In the genomic region with DNA sequence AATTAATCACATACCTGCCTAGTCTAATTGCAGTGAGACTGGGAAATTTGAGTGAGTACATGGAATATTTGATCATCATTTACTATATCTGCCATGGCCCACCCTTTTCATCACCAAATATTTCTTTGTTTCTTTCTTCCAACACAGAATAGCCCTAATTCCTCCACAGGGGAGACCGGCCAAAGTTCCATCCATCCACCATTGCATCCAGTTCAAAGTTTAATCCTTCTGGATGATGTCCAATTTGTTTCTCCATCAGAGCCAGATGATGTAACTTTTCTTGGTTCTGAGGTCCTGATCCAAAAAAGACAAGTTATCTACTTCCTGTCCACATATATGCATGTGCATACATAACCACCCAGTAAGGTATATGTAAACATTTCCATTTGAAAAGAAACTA, we compare ENCODE assay signal across 20 cellular contexts.
A peak's percentile ranks its signal among the peaks of the same experiment; 100 is the strongest.
DNase-seq lines count a peak whose midpoint lies in the region; ATAC-seq and TF ChIP-seq lines count a peak whose summit lies in the region.
"Had no signal": no experiment of that assay in that cellular context is flagged by ENCODE, and none has a peak within 500 bp of the region (broad histone marks: within the 10 kb centered on the region; RNA-seq: fewer than 3 reads in every experiment).

No MANE protein-coding gene starts in this region.

- TF ChIP-seq EP300 in esophagus muscularis mucosa (IDR thresholded peaks at IDR 0.05) = no peak
- TF ChIP-seq EP300 in gastroesophageal sphincter (IDR thresholded peaks at IDR 0.05) = no peak
- TF ChIP-seq EP300 in sigmoid colon (IDR thresholded peaks at IDR 0.05) = no peak

- no peak overlapping the region for H3K4me3 ChIP-seq in esophagus muscularis mucosa
- no peak overlapping the region for H3K4me3 ChIP-seq in gastroesophageal sphincter
- H3K4me3 ChIP-seq in vagina = no peak overlapping the region
- H3K4me3 ChIP-seq in sigmoid colon = no peak overlapping the region
- H3K4me3 ChIP-seq: A549, PC-9 had no signal

- H3K9me3 ChIP-seq in esophagus muscularis mucosa = no peaks in the 10 kb centered on the region
- H3K9me3 ChIP-seq in gastroesophageal sphincter = no peaks in the 10 kb centered on the region
- H3K9me3 ChIP-seq in vagina = no peaks in the 10 kb centered on the region
- H3K9me3 ChIP-seq in sigmoid colon = no peaks in the 10 kb centered on the region
- H3K9me3 ChIP-seq: A549, BE2C had no signal

- ATAC-seq in gastroesophageal sphincter = peak; percentile 60
- ATAC-seq: A549 had no signal

- no peak for DNase-seq in esophagus muscularis mucosa (ENCODE audit: extremely low spot score)
- no peak for DNase-seq in vagina (ENCODE audit: extremely low spot score in 2 of 2)
- no peak for DNase-seq in osteocyte (ENCODE audit: extremely low spot score, unreplicated experiment)
- no peak for DNase-seq in sigmoid colon
- no peak for DNase-seq in NCI-H345 treated with DMSO at 0.1 percent for 48 hours (lab: John Stamatoyannopoulos, UW; ENCODE audit: unreplicated experiment)
- DNase-seq: BE2C; CD4-positive, CD25-positive, alpha-beta regulatory T cell; GF-D8; KG1; NCI-H1092 treated with DMSO at 0.1 percent for 48 hours; NCI-H1436 treated with DMSO at 0.1 percent for 48 hours; NCI-H2029; NCI-H2227 treated with DMSO at 0.1 percent for 48 hours; NCI-H510A treated with DMSO at 0.1 percent for 48 hours; NCI-H748 treated with DMSO at 0.1 percent for 48 hours; PC-9; RPMI8226 had no signal

- H3K27me3 Mint-ChIP-seq in nephron (ENCODE audit: low read depth) (no peaks in the 10 kb centered on the region), osteocyte (ENCODE audit: unreplicated experiment) (peaks cover 1% of the 10 kb centered on the region)

- H3K4me1 ChIP-seq in esophagus muscularis mucosa (peaks cover 0 to 15% (median 0%) of the 10 kb centered on the region in 4 donors), gastroesophageal sphincter (peaks cover 0 to 5% (median 5%) of the 10 kb centered on the region in 3 donors), vagina (peaks cover 5% of the 10 kb centered on the region), sigmoid colon (no peaks in the 10 kb centered on the region)
- H3K4me1 ChIP-seq: A549 had no signal

- H3K9me3 Mint-ChIP-seq in nephron = no peaks in the 10 kb centered on the region
- H3K9me3 Mint-ChIP-seq in osteocyte (ENCODE audit: unreplicated experiment) = no peaks in the 10 kb centered on the region

- H3K36me3 Mint-ChIP-seq in nephron (ENCODE audit: low read depth) (no peaks in the 10 kb centered on the region), osteocyte (ENCODE audit: unreplicated experiment) (no peaks in the 10 kb centered on the region)
- H3K36me3 Mint-ChIP-seq: CD4-positive, CD25-positive, alpha-beta regulatory T cell had no signal

- intact Hi-C loops in esophagus muscularis mucosa (cut with DNase I) = no loop called here
- intact Hi-C loops in vagina (cut with DNase I) = no loop called here
- intact Hi-C loops in sigmoid colon (cut with DNase I) = no loop called here

- TF ChIP-seq CTCF in esophagus muscularis mucosa (IDR thresholded peaks at IDR 0.05) = no peak
- TF ChIP-seq CTCF in gastroesophageal sphincter (IDR thresholded peaks at IDR 0.05) = no peak
- TF ChIP-seq CTCF in nephron (IDR thresholded peaks at IDR 0.05; ENCODE audit: unreplicated experiment in 3 of 3) = no peak
- no peak for TF ChIP-seq CTCF in vagina (IDR thresholded peaks at IDR 0.05)
- TF ChIP-seq CTCF in osteocyte (IDR thresholded peaks at IDR 0.05) = no peak
- TF ChIP-seq CTCF in sigmoid colon (IDR thresholded peaks at IDR 0.05) = no peak

- H3K27ac ChIP-seq in esophagus muscularis mucosa (replicated peaks in 1 of 4) (peak overlapping the region; percentile 3 to 45 (median 30)), gastroesophageal sphincter (peak overlapping the region in 2 of 4 donors; percentile 35 to 39), vagina (peak overlapping the region; percentile 3), sigmoid colon (peak overlapping the region in 1 of 4 donors; percentile 32)
- H3K27ac ChIP-seq: A549, PC-9 had no signal

- H3K27ac Mint-ChIP-seq in nephron (peak overlapping the region in 2 of 3 experiments; percentile 2 to 30), osteocyte (ENCODE audit: unreplicated experiment) (no peak overlapping the region)
- H3K27ac Mint-ChIP-seq: CD4-positive, CD25-positive, alpha-beta regulatory T cell had no signal

- H3K4me3 Mint-ChIP-seq in nephron (no peak overlapping the region), osteocyte (ENCODE audit: unreplicated experiment) (no peak overlapping the region)
- H3K4me3 Mint-ChIP-seq: CD4-positive, CD25-positive, alpha-beta regulatory T cell had no signal

- H3K36me3 ChIP-seq in esophagus muscularis mucosa = no peaks in the 10 kb centered on the region
- no peaks in the 10 kb centered on the region for H3K36me3 ChIP-seq in gastroesophageal sphincter
- H3K36me3 ChIP-seq in vagina = no peaks in the 10 kb centered on the region
- no peaks in the 10 kb centered on the region for H3K36me3 ChIP-seq in sigmoid colon
- H3K36me3 ChIP-seq: BE2C had no signal

- H3K27me3 ChIP-seq in esophagus muscularis mucosa (no peaks in the 10 kb centered on the region), gastroesophageal sphincter (no peaks in the 10 kb centered on the region), vagina (no peaks in the 10 kb centered on the region), sigmoid colon (no peaks in the 10 kb centered on the region)
- H3K27me3 ChIP-seq: BE2C had no signal

- TF ChIP-seq POLR2A in esophagus muscularis mucosa (IDR thresholded peaks at IDR 0.05; ENCODE audit: low read depth) = no peak
- TF ChIP-seq POLR2A in gastroesophageal sphincter (IDR thresholded peaks at IDR 0.05) = no peak
- no peak for TF ChIP-seq POLR2A in vagina (IDR thresholded peaks at IDR 0.05)
- no peak for TF ChIP-seq POLR2A in sigmoid colon (IDR thresholded peaks at IDR 0.05)

- peaks cover 10% of the 10 kb centered on the region for H3K4me1 Mint-ChIP-seq in nephron
- peaks cover 9% of the 10 kb centered on the region for H3K4me1 Mint-ChIP-seq in osteocyte (ENCODE audit: unreplicated experiment)
- H3K4me1 Mint-ChIP-seq: CD4-positive, CD25-positive, alpha-beta regulatory T cell had no signal

- 67% methylated on average over 1 of the region's 1 CpG for WGBS in esophagus muscularis mucosa
- 30 to 80% methylated on average over 1 of the region's 1 CpG for WGBS in gastroesophageal sphincter (ENCODE audit: low coverage in 1 of 2), 2 donors
- WGBS in sigmoid colon, 2 donors = 86 to 89% methylated on average over 1 of the region's 1 CpG
